ENCODE assay signal across 10 cellular contexts in the genomic region with DNA sequence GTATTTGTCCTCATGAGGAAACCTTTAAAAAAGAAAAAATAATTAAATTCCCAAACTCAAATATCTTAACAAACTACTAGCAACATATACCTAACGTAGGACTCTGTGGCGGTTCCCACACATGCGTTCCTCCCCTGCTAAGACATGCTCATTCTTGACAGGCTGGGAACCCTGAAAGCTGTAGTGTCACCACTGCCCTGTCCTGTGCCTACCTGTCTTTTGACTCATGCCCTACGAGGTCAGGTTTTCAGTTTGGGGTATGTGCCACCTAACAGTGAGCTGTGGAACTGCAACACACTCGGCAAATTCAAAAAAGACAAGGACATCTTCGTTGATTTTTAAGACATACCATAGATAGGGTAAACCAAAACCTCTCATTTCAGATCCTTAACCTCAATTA. TPM values are rescaled to one million over a fixed set of nuclear protein-coding genes. Genes with fewer than 3 reads are reported as not detected.
A peak's percentile ranks its signal among the peaks of the same experiment; 100 is the strongest.
DNase-seq lines count a peak whose midpoint lies in the region; ATAC-seq and TF ChIP-seq lines count a peak whose summit lies in the region.
"Had no signal": no experiment of that assay in that cellular context is flagged by ENCODE, and none has a peak within 500 bp of the region (broad histone marks: within the 10 kb centered on the region; RNA-seq: fewer than 3 reads in every experiment).

No MANE protein-coding gene starts in this region.

- H3K36me3 ChIP-seq in Panc1 (ENCODE audit: control insufficient read depth, insufficient read depth, low read length), result peaks cover 9% of the 10 kb centered on the region; the same call in 1 of the 2 replicates
- peaks cover 20% of the 10 kb centered on the region for H3K36me3 ChIP-seq in CD8-positive, alpha-beta memory T cell (ENCODE audit: insufficient read depth, low read length)

- H3K4me3 Mint-ChIP-seq in CD8-positive, alpha-beta memory T cell, result peak overlapping the region in 1 of 7 donors; percentile 25
- H3K4me3 Mint-ChIP-seq: activated naive CD8-positive, alpha-beta T cell had no signal

- POLR2A ChIA-PET in Panc1 (lab: Charles Lee), result no interaction called here
- POLR2A ChIA-PET in CD8-positive, alpha-beta memory T cell (lab: Charles Lee), result no interaction called here

- in situ Hi-C loops in Panc1 (cut with HindIII; ENCODE audit: low pct_unique_long_range_greater_than_20kb, low sequenced_read_pairs), result no loop called here

- DNase-seq in Panc1 (ENCODE audit: low read depth, low spot score) (no peak), fibroblast of mammary gland (ENCODE audit: low read depth) (no peak), retina (no peak), GM10266 (ENCODE audit: extremely low spot score) (no peak), NCI-H1048 (lab: John Stamatoyannopoulos, UW) (no peak)
- no peak for DNase-seq in CD8-positive, alpha-beta memory T cell
- DNase-seq: spleen had no signal

- BruUV-seq in Panc1 (replicated peaks; lab: Mats Ljungman, UMichigan), result no TSS peak

- H3K27ac ChIP-seq in C4-2B (no peak overlapping the region), Panc1 (ENCODE audit: low read length) (no peak overlapping the region)
- H3K27ac ChIP-seq in CD8-positive, alpha-beta memory T cell (ENCODE audit: low read depth, low read length), result no peak overlapping the region
- H3K27ac ChIP-seq: spleen had no signal

- intact Hi-C loops in Panc1 (cut with micrococcal nuclease; ENCODE audit: unreplicated experiment), result no loop called here

- no peaks in the 10 kb centered on the region for H3K9me3 ChIP-seq in Panc1 (ENCODE audit: control insufficient read depth, insufficient read depth, low read depth, low read length)
- H3K9me3 ChIP-seq in CD8-positive, alpha-beta memory T cell (ENCODE audit: low read length), result no peaks in the 10 kb centered on the region
- H3K9me3 ChIP-seq: spleen had no signal

- H3K27ac Mint-ChIP-seq in CD8-positive, alpha-beta memory T cell, result peak overlapping the region in 3 of 8 donors; percentile 5 to 85 (median 47)
- H3K27ac Mint-ChIP-seq: activated naive CD8-positive, alpha-beta T cell had no signal

- H3K4me3 ChIP-seq in Panc1 (ENCODE audit: low read depth in 2 of 2, low read length in 2 of 2), result no peak overlapping the region
- H3K4me3 ChIP-seq in fibroblast of mammary gland (ENCODE audit: control insufficient read depth, low read depth, low read length), result no peak overlapping the region
- no peak overlapping the region for H3K4me3 ChIP-seq in CD8-positive, alpha-beta memory T cell (ENCODE audit: low read length)
- H3K4me3 ChIP-seq: spleen had no signal

- H3K27me3 ChIP-seq in Panc1 (ENCODE audit: control insufficient read depth, insufficient read depth, low read length), result no peaks in the 10 kb centered on the region
- no peaks in the 10 kb centered on the region for H3K27me3 ChIP-seq in CD8-positive, alpha-beta memory T cell (ENCODE audit: insufficient read depth, low read length, poor library complexity, severe bottlenecking)
- H3K27me3 ChIP-seq: spleen had no signal

- ATAC-seq in GM18867 (IDR thresholded peaks at IDR 0.05; ENCODE audit: unreplicated experiment) (peak; percentile 72), Panc1 (peak; percentile 58; the same call in 1 of the 2 replicates)

- H3K27me3 Mint-ChIP-seq in CD8-positive, alpha-beta memory T cell, result peaks cover 0 to 3% of the 10 kb centered on the region in 2 donors
- H3K27me3 Mint-ChIP-seq: activated naive CD8-positive, alpha-beta T cell had no signal

- TF ChIP-seq CTCF in C4-2B (conservative IDR thresholded peaks at IDR 0.05), result peak; percentile 45
- peak; percentile 53 for TF ChIP-seq CTCF in Panc1 (IDR thresholded peaks at IDR 0.05)
- TF ChIP-seq CTCF in fibroblast of mammary gland (conservative IDR thresholded peaks at IDR 0.05; ENCODE audit: control insufficient read depth, insufficient read depth, low read depth, low read length), result peak; percentile 30
- no peak for TF ChIP-seq CTCF in GM10266 (IDR thresholded peaks at IDR 0.05; ENCODE audit: control insufficient read depth, insufficient read depth, low read depth, missing control alignments)

- no peaks in the 10 kb centered on the region for H3K4me1 ChIP-seq in Panc1 (ENCODE audit: control insufficient read depth, insufficient read depth, low read length)
- no peaks in the 10 kb centered on the region for H3K4me1 ChIP-seq in CD8-positive, alpha-beta memory T cell (ENCODE audit: insufficient read depth, low read length)
- H3K4me1 ChIP-seq: spleen had no signal

- H3K4me1 Mint-ChIP-seq in CD8-positive, alpha-beta memory T cell, result peaks cover 12 to 37% (median 19%) of the 10 kb centered on the region in 3 donors

- CTCF ChIA-PET in Panc1 (lab: Charles Lee), result no interaction called here
- CTCF ChIA-PET in CD8-positive, alpha-beta memory T cell (lab: Charles Lee), result no interaction called here

- H3K36me3 Mint-ChIP-seq in CD8-positive, alpha-beta memory T cell, result peaks cover 10 to 59% (median 13%) of the 10 kb centered on the region in 3 donors

- H3K9me3 Mint-ChIP-seq in CD8-positive, alpha-beta memory T cell, result no peaks in the 10 kb centered on the region

RNA-seq across cellular contexts. Expression of gene IDS, which starts 17.8 kb away (rescaled TPM):
- 78.7 TPM for total RNA-seq in Panc1 (2021; ENCODE audit: unreplicated experiment)
- 78.4 TPM for polyA plus RNA-seq in Panc1 (2012; ENCODE audit: insufficient read length)
- total RNA-seq in CD8-positive, alpha-beta memory T cell, result 10 to 100 TPM; 84.6 to 86.0 TPM
- 145 TPM for polyA plus RNA-seq in CD8-positive, alpha-beta memory T cell

RNA-seq across cellular contexts. Expression of gene EOLA1, which starts 53.5 kb away (rescaled TPM):
- 26.8 TPM for total RNA-seq in Panc1 (2021; ENCODE audit: unreplicated experiment)
- 28.5 TPM for polyA plus RNA-seq in Panc1 (2012; ENCODE audit: insufficient read length)
- total RNA-seq in CD8-positive, alpha-beta memory T cell, result 10 to 100 TPM; 33.4 to 35.3 TPM
- 19.9 TPM for polyA plus RNA-seq in CD8-positive, alpha-beta memory T cell
